In genomic region chr21:33380483-33380998, GRCh38 we compare ENCODE assay signal across 8 cellular contexts. TPM values are rescaled to one million over a fixed set of nuclear protein-coding genes. Genes with fewer than 3 reads are reported as not detected.
A peak's percentile ranks its signal among the peaks of the same experiment; 100 is the strongest.
DNase-seq lines count a peak whose midpoint lies in the region; ATAC-seq, FAIRE-seq and TF ChIP-seq lines count a peak whose summit lies in the region.

No MANE protein-coding gene starts in this region.

- H3K27me3 Mint-ChIP-seq in activated T-cell treated with anti-CD3 and anti-CD28 coated beads, Interleukin-2, amount 50 U/mL, for 4 hours (ENCODE audit: low read depth): no peaks in the 10 kb centered on the region

- no peaks in the 10 kb centered on the region for H3K79me2 ChIP-seq in PC-9 (ENCODE audit: low read depth)
- H3K79me2 ChIP-seq in fibroblast of lung (ENCODE audit: control insufficient read depth, insufficient read depth, low read length): no peaks in the 10 kb centered on the region

- POLR2A ChIA-PET in PC-9 (lab: Charles Lee; ENCODE audit: unreplicated experiment): interaction anchor here (0.7 kb wide), 1 partner anchor 181 kb away, joined by 4 read pairs; no protein-coding TSS in a partner anchor

- ATAC-seq in HG02973 (IDR thresholded peaks at IDR 0.05; ENCODE audit: unreplicated experiment): peak; percentile 55
- ATAC-seq in activated T-cell treated with anti-CD3 and anti-CD28 coated beads, Interleukin-2, amount 50 U/mL, for 4 hours: peak; percentile 82 to 84
- ATAC-seq in omental fat pad (ENCODE audit: low FRiP score): peak; percentile 91
- ATAC-seq in thoracic aorta (ENCODE audit: insufficient number of reproducible peaks, low FRiP score, low read depth): peak; percentile 74
- ATAC-seq in HG02840 (IDR thresholded peaks at IDR 0.05; ENCODE audit: low FRiP score, unreplicated experiment): no peak

- TF ChIP-seq CTCF in PC-9 (conservative IDR thresholded peaks at IDR 0.05) (no peak), fibroblast of lung (conservative IDR thresholded peaks at IDR 0.05 in 1 of 2, IDR thresholded peaks at IDR 0.05 in 1 of 2; ENCODE audit: low read depth in 1 of 2, low read length in 2 of 2) (no peak), omental fat pad (IDR thresholded peaks at IDR 0.05) (no peak), thoracic aorta (IDR thresholded peaks at IDR 0.05) (no peak)

- H3K36me3 Mint-ChIP-seq in activated T-cell treated with anti-CD3 and anti-CD28 coated beads, Interleukin-2, amount 50 U/mL, for 4 hours (ENCODE audit: insufficient read depth): no peaks in the 10 kb centered on the region

- H3F3A ChIP-seq in PC-9 (ENCODE audit: insufficient read depth, low read depth): peaks cover 46% of the 10 kb centered on the region

- H3K4me1 ChIP-seq in PC-9 (replicated peaks; ENCODE audit: insufficient read depth) (peaks cover 62% of the 10 kb centered on the region), fibroblast of lung (ENCODE audit: control insufficient read depth, extremely low read depth, insufficient read depth, low read length) (peaks cover 12% of the 10 kb centered on the region), thoracic aorta (ENCODE audit: control insufficient read depth in 1 of 2, low read depth in 2 of 2) (peaks cover 23 to 52% of the 10 kb centered on the region in 2 donors)

- H3K4me2 ChIP-seq in PC-9: peak overlapping the region; percentile 69
- H3K4me2 ChIP-seq in fibroblast of lung (ENCODE audit: extremely low read depth, insufficient read depth, low read length): peak overlapping the region; percentile 19

- H3K4me1 Mint-ChIP-seq in activated T-cell treated with anti-CD3 and anti-CD28 coated beads, Interleukin-2, amount 50 U/mL, for 4 hours (ENCODE audit: low read depth): peaks cover 65% of the 10 kb centered on the region

- H3K4me3 Mint-ChIP-seq in activated T-cell treated with anti-CD3 and anti-CD28 coated beads, Interleukin-2, amount 50 U/mL, for 4 hours: peak overlapping the region; percentile 53

- CTCF ChIA-PET in PC-9 (lab: Charles Lee): no interaction called here

- no peaks in the 10 kb centered on the region for H4K20me1 ChIP-seq in PC-9 (ENCODE audit: insufficient read depth)
- H4K20me1 ChIP-seq in fibroblast of lung (ENCODE audit: control insufficient read depth, extremely low read depth, insufficient read depth, low read length): no peaks in the 10 kb centered on the region

- H3K27ac ChIP-seq in PC-9: peak overlapping the region; percentile 100
- peak overlapping the region; percentile 18 for H3K27ac ChIP-seq in fibroblast of lung (ENCODE audit: insufficient read depth, low read length)
- peak overlapping the region; percentile 85 to 93 for H3K27ac ChIP-seq in thoracic aorta

- no peaks in the 10 kb centered on the region for H3K36me3 ChIP-seq in PC-9 (ENCODE audit: low read depth)
- no peaks in the 10 kb centered on the region for H3K36me3 ChIP-seq in fibroblast of lung (ENCODE audit: control insufficient read depth, insufficient read depth, low read length)
- no peaks in the 10 kb centered on the region for H3K36me3 ChIP-seq in thoracic aorta

- no peaks in the 10 kb centered on the region for H3K9me2 ChIP-seq in PC-9 (ENCODE audit: insufficient read depth)

- BruUV-seq in PC-9 (replicated peaks; lab: Mats Ljungman, UMichigan): no TSS peak

- H2AFZ ChIP-seq in PC-9 (0 out of 2 replicates have a peak overlapping the region, but pooled peaks have one; percentile 41), fibroblast of lung (ENCODE audit: low read length) (no peak overlapping the region)

- H3K9me3 ChIP-seq in PC-9 (ENCODE audit: insufficient read depth, low read depth) (no peaks in the 10 kb centered on the region), fibroblast of lung (ENCODE audit: control insufficient read depth, insufficient read depth, low read depth, low read length) (no peaks in the 10 kb centered on the region), thoracic aorta (no peaks in the 10 kb centered on the region)

- peak; percentile 93 for FAIRE-seq in GM18507 (lab: Jason Lieb, UNC)

- intact Hi-C loops in PC-9 (cut with micrococcal nuclease; ENCODE audit: unreplicated experiment): loop anchor here (2.0 kb wide), 1 partner anchor 162 kb away; the partner anchor contains the start of genes GART and SON

- H3K9me3 Mint-ChIP-seq in activated T-cell treated with anti-CD3 and anti-CD28 coated beads, Interleukin-2, amount 50 U/mL, for 4 hours: peaks cover 3% of the 10 kb centered on the region

- H3K9ac ChIP-seq in fibroblast of lung (ENCODE audit: insufficient read depth, low read length): no peak overlapping the region

- DNase-seq in GM18507 (ENCODE audit: extremely low spot score, insufficient read length, low read depth) (no peak), PC-9 (peak; percentile 89 to 92), fibroblast of lung (ENCODE audit: low read depth in 2 of 2) (peak; percentile 92 to 95), omental fat pad (ENCODE audit: low spot score) (peak; percentile 92), thoracic aorta (ENCODE audit: low spot score) (peak; percentile 93)
- peak; percentile 86 for DNase-seq in activated T-cell treated with anti-CD3 and anti-CD28 coated beads, Interleukin-2, amount 50 U/mL, for 4 hours

- H3K4me3 ChIP-seq in PC-9: peak overlapping the region; percentile 19; the same call in 1 of the 2 replicates
- H3K4me3 ChIP-seq in fibroblast of lung (replicated peaks in 1 of 4; ENCODE audit: control extremely low read depth in 1 of 4, insufficient read depth in 1 of 4, low read depth in 3 of 4, low read length in 4 of 4): no peak overlapping the region
- peak overlapping the region; percentile 24 for H3K4me3 ChIP-seq in thoracic aorta

- H3K27me3 ChIP-seq in PC-9 (ENCODE audit: insufficient read depth, low read depth): no peaks in the 10 kb centered on the region
- H3K27me3 ChIP-seq in fibroblast of lung (ENCODE audit: control insufficient read depth, insufficient read depth, low read length): no peaks in the 10 kb centered on the region
- H3K27me3 ChIP-seq in thoracic aorta (replicated peaks; ENCODE audit: insufficient read depth): no peaks in the 10 kb centered on the region

RNA-seq across cellular contexts. Expression of gene IFNGR2, which starts 22.7 kb away (rescaled TPM):
- total RNA-seq in PC-9 (2021) (16.0 and 16.1 TPM in 2 replicates), fibroblast of lung (36.5 and 50.7 TPM in 2 replicates), omental fat pad (100 to 1,000 TPM in 1 of 4 donors, 10 to 100 TPM in 3; 69.5 to 121 (median 82.4) TPM), thoracic aorta (10 to 100 TPM; 67.3 to 72.2 TPM)
- total RNA-seq in activated T-cell treated with anti-CD3 and anti-CD28 coated beads, Interleukin-2, amount 50 U/mL, for 4 hours: 10 to 100 TPM in 2 of 3 donors, 1 to 10 TPM in 1; 8.7 to 12.8 (median 10.5) TPM
- 57.6 and 67.3 TPM in 2 replicates for polyA plus RNA-seq in fibroblast of lung
- 31.5 and 46.7 TPM in 2 replicates for polyA plus RNA-seq in fibroblast of lung (2012)
- polyA minus RNA-seq in fibroblast of lung (ENCODE audit: low replicate concordance): 28.7 and 53.1 TPM in 2 replicates

RNA-seq across cellular contexts. Expression of gene IFNAR1, which starts 55.8 kb away (rescaled TPM):
- total RNA-seq in PC-9 (2021) (24.2 and 25.5 TPM in 2 replicates), fibroblast of lung (17.5 and 19.5 TPM in 2 replicates), omental fat pad (10 to 100 TPM; 36.2 to 53.3 (median 42.4) TPM), thoracic aorta (10 to 100 TPM; 31.3 to 61.9 TPM)
- total RNA-seq in activated T-cell treated with anti-CD3 and anti-CD28 coated beads, Interleukin-2, amount 50 U/mL, for 4 hours: 10 to 100 TPM; 21.1 to 33.9 (median 30.8) TPM
- polyA plus RNA-seq in fibroblast of lung: 16.5 and 23.1 TPM in 2 replicates
- 18.7 and 24.7 TPM in 2 replicates for polyA plus RNA-seq in fibroblast of lung (2012)
- polyA minus RNA-seq in fibroblast of lung (ENCODE audit: low replicate concordance): 7.8 and 8.2 TPM in 2 replicates

Comparison
In these comparisons a context has a peak if more than half of its experiments do, and no peak if none do; other contexts are left out.
1. H3K27ac ChIP-seq: peak in every context shown above with its lines; median percentile 100 in PC-9; 89 in thoracic aorta; 18 in fibroblast of lung.
2. H3K4me3 ChIP-seq: peak in PC-9 (single experiment) and thoracic aorta (single experiment); none in fibroblast of lung (0 of 4).